Comparison of ENCODE assay signal across 1 cellular context in genomic region chr18:80170395-80171094, GRCh38.
TF ChIP-seq lines count a peak whose summit lies in the region.

No MANE protein-coding gene starts in this region.

TF ChIP-seq in H1, 55 proteins besides CTCF, POLR2A, EP300 and RAD21:
- no peak for TF ChIP-seq SIRT6 (IDR thresholded peaks at IDR 0.05; ENCODE audit: low read length)
- TF ChIP-seq TEAD4 (IDR thresholded peaks at IDR 0.05; ENCODE audit: low read depth, low read length) = no peak
- TF ChIP-seq MAFK (IDR thresholded peaks at IDR 0.05; ENCODE audit: low read depth, low read length) = no peak
- TF ChIP-seq JUND (IDR thresholded peaks at IDR 0.05; ENCODE audit: low read length) = no peak
- no peak for TF ChIP-seq POLR2AphosphoS5 (IDR thresholded peaks at IDR 0.05; ENCODE audit: low read depth, low read length)
- no peak for TF ChIP-seq SRF (IDR thresholded peaks at IDR 0.05; ENCODE audit: low read depth, low read length)
- TF ChIP-seq ZNF274 (IDR thresholded peaks at IDR 0.05; ENCODE audit: borderline replicate concordance, extremely low read depth, low read length) = no peak
- no peak for TF ChIP-seq CTBP2 (IDR thresholded peaks at IDR 0.05; ENCODE audit: borderline replicate concordance, insufficient read depth, insufficient read length, low read length)
- TF ChIP-seq BRCA1 (IDR thresholded peaks at IDR 0.05; ENCODE audit: low read depth, low read length) = no peak
- TF ChIP-seq TAF1 (IDR thresholded peaks at IDR 0.05; ENCODE audit: low read depth, low read length) = no peak
